ENCODE assay signal across 1 cellular context in the genomic region with DNA sequence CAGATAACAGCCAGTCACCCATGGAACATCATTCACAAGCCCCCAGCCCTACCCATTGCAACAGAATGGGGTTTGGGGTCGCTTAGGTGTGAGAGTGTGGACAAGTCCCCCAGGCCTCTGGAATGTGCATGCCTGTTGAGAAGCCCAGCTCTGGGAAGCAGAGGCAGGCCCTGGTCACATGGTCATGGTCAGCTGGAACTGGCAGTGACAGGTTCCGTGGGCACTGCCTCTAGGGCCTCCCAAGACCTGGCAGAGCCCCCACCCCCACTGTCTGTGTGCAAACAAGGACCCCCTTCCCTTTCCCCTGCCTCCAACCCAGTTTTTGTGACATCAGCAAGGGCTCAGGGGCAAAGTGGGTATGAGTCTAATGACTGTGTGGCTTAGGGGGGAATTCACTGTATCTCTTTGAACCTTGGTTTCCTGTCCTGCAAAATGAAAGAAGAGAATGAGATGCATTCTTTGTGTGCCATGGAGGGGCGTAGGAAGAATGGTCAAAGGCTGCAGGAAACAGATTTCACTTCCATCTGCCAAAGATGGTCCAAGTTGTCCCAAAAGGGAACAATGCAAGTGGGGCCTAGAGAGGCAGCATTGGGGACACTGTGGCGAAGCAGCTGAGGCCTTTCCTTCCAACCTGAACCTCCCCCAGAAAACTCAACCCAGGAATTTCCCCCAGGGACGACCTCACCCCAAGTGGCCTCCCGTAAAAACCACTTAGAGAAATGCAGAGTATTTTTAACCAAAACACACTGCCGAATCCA.
TF ChIP-seq lines count a peak whose summit lies in the region.

No MANE protein-coding gene starts in this region.

TF ChIP-seq in WTC11, 78 proteins besides CTCF, POLR2A, EP300 and RAD21 (continued from another document):
- TF ChIP-seq AR (CRISPR knock-in tag; IDR thresholded peaks at IDR 0.05) = no peak
- TF ChIP-seq KAT7 (CRISPR knock-in tag; IDR thresholded peaks at IDR 0.05; ENCODE audit: borderline replicate concordance) = no peak
